30 cellular contexts compared by ENCODE assay signal in the genomic region with DNA sequence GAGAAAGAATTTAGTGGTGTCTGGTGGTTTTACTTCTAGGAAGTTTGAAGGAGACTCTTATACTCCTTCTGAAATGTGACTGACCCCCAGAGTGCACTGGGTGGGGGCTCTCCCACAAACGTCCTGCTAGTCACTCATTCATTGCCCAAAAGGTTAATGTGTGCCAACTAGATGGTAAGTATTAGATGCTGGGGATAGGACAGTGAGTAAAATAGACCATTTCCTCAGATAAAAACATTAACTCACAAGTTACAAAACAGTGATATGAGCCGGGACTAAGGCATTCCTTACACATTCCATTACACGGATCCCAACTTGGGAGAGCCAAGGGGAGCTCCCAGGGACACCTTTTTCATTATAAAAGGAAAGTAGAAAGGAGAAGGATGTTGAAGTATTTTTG.
DNase-seq lines count a peak whose midpoint lies in the region; ATAC-seq and TF ChIP-seq lines count a peak whose summit lies in the region.
"Had no signal": no experiment of that assay in that cellular context is flagged by ENCODE, and none has a peak within 500 bp of the region (broad histone marks: within the 10 kb centered on the region; RNA-seq: fewer than 3 reads in every experiment).

No MANE protein-coding gene starts in this region.

- no peak for TF ChIP-seq POLR2A in gastrocnemius medialis (IDR thresholded peaks at IDR 0.05)

- no peaks in the 10 kb centered on the region for H3K4me1 ChIP-seq in gastrocnemius medialis
- H3K4me1 ChIP-seq: BE2C, HAP-1, right lobe of liver had no signal

- H3K27ac ChIP-seq in gastrocnemius medialis: no peak overlapping the region
- H3K27ac ChIP-seq: dorsolateral prefrontal cortex, right lobe of liver, RWPE1 had no signal

- TF ChIP-seq CTCF in gastrocnemius medialis (IDR thresholded peaks at IDR 0.05 in 4 of 5, conservative IDR thresholded peaks at IDR 0.05 in 1 of 5): no peak

- ATAC-seq in GM18511 (IDR thresholded peaks at IDR 0.05; ENCODE audit: unreplicated experiment) (peak; percentile 52), HG03135 (IDR thresholded peaks at IDR 0.05; ENCODE audit: unreplicated experiment) (peak; percentile 53), HG02981 (IDR thresholded peaks at IDR 0.05; ENCODE audit: unreplicated experiment) (no peak), gastrocnemius medialis (no peak)
- ATAC-seq: K562; right lobe of liver; stimulated activated effector memory CD8-positive, alpha-beta T cell treated with anti-CD3 and anti-CD28 coated beads, Interleukin-12 subunit alpha, Interleukin-12 subunit beta, amount 100 ng/mL, for 72 hours had no signal

- DNase-seq in amniotic epithelial cell (ENCODE audit: low read depth) (peak; percentile 11), kidney glomerular epithelial cell (lab: John Stamatoyannopoulos, UW) (peak; percentile 21), gastrocnemius medialis (no peak), NCI-H1105 treated with DMSO at 0.1 percent for 48 hours (lab: John Stamatoyannopoulos, UW) (no peak)
- no peak for DNase-seq in stimulated activated CD4-positive, alpha-beta T cell treated with anti-CD3 and anti-CD28 coated beads, Interleukin-2, amount 100 ng/mL, for 24 hours
- DNase-seq: activated CD4-positive, CD25-positive, alpha-beta regulatory T cell treated with anti-CD3 and anti-CD28 coated beads, Interleukin-2, amount 50 U/mL, for 72 hours; activated CD8-positive, alpha-beta memory T cell treated with anti-CD3 and anti-CD28 coated beads for 24 hours; activated effector memory CD4-positive, alpha-beta T cell treated with Interleukin-2 at 50 U/mL for 16 hours; activated naive CD8-positive, alpha-beta T cell treated with anti-CD3 and anti-CD28 coated beads, Interleukin-2, amount 10 ng/mL, durations not matched to agents 7 days and 5 days; BE2C; CD8-positive, alpha-beta memory T cell; DMS153; dorsolateral prefrontal cortex; kidney; MG63; NCI-H1417 treated with DMSO at 0.1 percent for 48 hours; NCI-H446; NCI-H774; posterior cingulate gyrus; right lobe of liver; stimulated activated CD4-positive, alpha-beta T cell treated with anti-CD3 and anti-CD28 coated beads, Interleukin-4, amount 100 ng/mL, for 24 hours; T-helper 1 cell had no signal

- H3K27me3 ChIP-seq in gastrocnemius medialis: no peaks in the 10 kb centered on the region
- H3K27me3 ChIP-seq: BE2C, dorsolateral prefrontal cortex, MG63, right lobe of liver had no signal

- H3K36me3 ChIP-seq in gastrocnemius medialis: no peaks in the 10 kb centered on the region
- H3K36me3 ChIP-seq: BE2C, HAP-1, MG63, right lobe of liver had no signal

- in situ Hi-C loops in gastrocnemius medialis (cut with MboI; ENCODE audit: low sequenced_read_pairs in 4 of 4): no loop called here

- H3K4me3 ChIP-seq in gastrocnemius medialis: no peak overlapping the region
- H3K4me3 ChIP-seq: dorsolateral prefrontal cortex, HAP-1, K562, lung, MG63, right lobe of liver had no signal

- intact Hi-C loops in gastrocnemius medialis (cut with DNase I; ENCODE audit: low total_unique reads): no loop called here

- H3K9me3 ChIP-seq in gastrocnemius medialis: no peaks in the 10 kb centered on the region
- H3K9me3 ChIP-seq: BE2C, HAP-1, MG63, right lobe of liver had no signal

Comparison
In these comparisons a context has a peak if more than half of its experiments do, and no peak if none do; other contexts are left out.
1. ATAC-seq: peak in GM18511 (single experiment) and HG03135 (single experiment); none in HG02981 (single experiment) and gastrocnemius medialis (0 of 2).
2. DNase-seq: peak in amniotic epithelial cell (single experiment) and kidney glomerular epithelial cell (single experiment); none in stimulated activated CD4-positive, alpha-beta T cell treated with anti-CD3 and anti-CD28 coated beads, Interleukin-2, amount 100 ng/mL, for 24 hours (0 of 2), gastrocnemius medialis (0 of 2) and NCI-H1105 treated with DMSO at 0.1 percent for 48 hours (single experiment).